ENCODE assay signal across 13 cellular contexts in genomic region chr13:78045916-78046315, GRCh38.
DNase-seq lines count a peak whose midpoint lies in the region; ATAC-seq lines count a peak whose summit lies in the region.
"Had no signal": no experiment of that assay in that cellular context is flagged by ENCODE, and none has a peak within 500 bp of the region (broad histone marks: within the 10 kb centered on the region; RNA-seq: fewer than 3 reads in every experiment).

No MANE protein-coding gene starts in this region.

- intact Hi-C loops in left colon (cut with DNase I, micrococcal nuclease): no loop called here

- no peak for DNase-seq in left colon
- DNase-seq in NCI-H1048 (lab: John Stamatoyannopoulos, UW): no peak
- DNase-seq in medulla oblongata (ENCODE audit: extremely low spot score): no peak
- no peak for DNase-seq in activated T-cell treated with anti-CD3 and anti-CD28 coated beads, Interleukin-2, amount 50 U/mL, for 1 hour
- DNase-seq: anterior cingulate cortex, DMS 273 treated with DMSO at 0.1 percent for 48 hours, IMR-90, NCI-H748 treated with DMSO at 0.1 percent for 48 hours, SJCRH30 had no signal

- ATAC-seq in GM18502 (IDR thresholded peaks at IDR 0.05; ENCODE audit: poor library complexity, unreplicated experiment): peak; percentile 29
- ATAC-seq in GM19452 (IDR thresholded peaks at IDR 0.05; ENCODE audit: unreplicated experiment): peak; percentile 22
- peak; percentile 25 for ATAC-seq in HG02840 (IDR thresholded peaks at IDR 0.05; ENCODE audit: low FRiP score, unreplicated experiment)
- ATAC-seq in HG03521 (IDR thresholded peaks at IDR 0.05; ENCODE audit: unreplicated experiment): peak; percentile 25
- no peak for ATAC-seq in left colon
